ENCODE assay signal across 29 cellular contexts in the genomic region with DNA sequence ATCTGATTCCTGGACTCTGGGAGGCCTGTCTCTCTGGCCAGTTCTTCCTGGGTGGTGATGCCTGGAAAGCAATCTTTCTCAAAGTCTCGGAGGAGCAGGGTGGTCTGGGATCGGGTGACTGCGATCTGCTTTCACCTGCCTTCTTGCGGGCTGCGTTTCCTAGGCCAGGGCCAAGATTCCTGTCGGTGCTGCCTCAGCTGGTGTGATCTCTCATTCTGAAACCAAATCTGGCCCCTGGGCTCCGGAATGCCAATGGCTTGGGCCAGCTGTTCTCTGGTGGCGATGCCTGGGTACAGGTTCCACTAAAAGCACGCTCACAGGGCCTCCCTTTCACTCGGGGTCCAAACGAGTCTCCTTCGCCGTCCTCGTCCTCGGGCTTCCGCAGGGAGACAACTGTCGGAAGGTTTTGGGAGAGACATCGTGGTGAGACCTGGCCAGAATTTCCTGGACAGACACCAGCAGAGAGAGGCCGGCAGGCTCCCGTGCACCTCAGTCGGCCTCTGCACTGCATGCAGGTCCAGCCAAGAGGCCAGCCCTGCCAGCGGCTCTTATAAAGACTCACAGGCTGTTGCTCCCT.
"Had no signal": no experiment of that assay in that cellular context is flagged by ENCODE, and none has a peak within 500 bp of the region (broad histone marks: within the 10 kb centered on the region; RNA-seq: fewer than 3 reads in every experiment).

No MANE protein-coding gene starts in this region.

- FAIRE-seq: pancreas had no signal

- H3K4me3 Mint-ChIP-seq: mesothelial cell of epicardium; naive B cell; natural killer cell; nephron progenitor cell; neural progenitor cell; stimulated activated memory B cell treated with anti-CD40 and anti-IgM and Interleukin-4, amounts not matched to agents 10 μg/mL and 1 μg/mL and 100 μg/mL, for 72 hours; stimulated activated naive CD8-positive, alpha-beta T cell treated with anti-CD3 and anti-CD28 coated beads, Interleukin-15, amount 100 ng/mL, for 72 hours had no signal

- H3K9me3 ChIP-seq: left ventricle myocardium inferior, neutrophil, pancreas, prostate gland, upper lobe of left lung, uterus had no signal

- H3K4me1 Mint-ChIP-seq: mesothelial cell of epicardium; natural killer cell; nephron progenitor cell; neural progenitor cell; stimulated activated naive CD8-positive, alpha-beta T cell treated with anti-CD3 and anti-CD28 coated beads, Interleukin-15, amount 100 ng/mL, for 72 hours had no signal

- H3K27me3 Mint-ChIP-seq: naive B cell; stimulated activated memory B cell treated with anti-CD40 and anti-IgM and Interleukin-4, amounts not matched to agents 10 μg/mL and 1 μg/mL and 100 μg/mL, for 72 hours; stimulated activated naive CD8-positive, alpha-beta T cell treated with anti-CD3 and anti-CD28 coated beads, Interleukin-15, amount 100 ng/mL, for 72 hours had no signal

- DNase-seq: islet precursor cell; left ventricle myocardium inferior; mesendoderm; naive B cell; natural killer cell; nephron progenitor cell; occipital lobe; pancreas; retina; right cardiac atrium; sigmoid colon; stimulated activated CD4-positive, alpha-beta T cell treated with anti-CD3 and anti-CD28 coated beads, Interleukin-1b, Interleukin-23, amount 100 ng/mL, for 48 hours; stimulated activated CD4-positive, alpha-beta T cell treated with anti-CD3 and anti-CD28 coated beads, Interleukin-2, amount 100 ng/mL, for 48 hours; stimulated activated CD4-positive, alpha-beta T cell treated with anti-CD3 and anti-CD28 coated beads, Interleukin-4, amount 100 ng/mL, for 4 hours; stimulated activated CD8-positive, alpha-beta memory T cell treated with anti-CD3 and anti-CD28 coated beads, Interleukin-4, amount 100 ng/mL, for 48 hours; stimulated activated naive CD4-positive, alpha-beta T cell treated with Interleukin-2 at 50 U/mL for 16 hours; stimulated activated naive CD8-positive, alpha-beta T cell treated with anti-CD3 and anti-CD28 coated beads, Interleukin-15, amount 100 ng/mL, for 72 hours; substantia nigra; uterus had no signal

- H3K27ac Mint-ChIP-seq: mesothelial cell of epicardium; natural killer cell; nephron progenitor cell; neural progenitor cell; stimulated activated memory B cell treated with anti-CD40 and anti-IgM and Interleukin-4, amounts not matched to agents 10 μg/mL and 1 μg/mL and 100 μg/mL, for 72 hours; stimulated activated naive CD8-positive, alpha-beta T cell treated with anti-CD3 and anti-CD28 coated beads, Interleukin-15, amount 100 ng/mL, for 72 hours had no signal

- H3K27me3 ChIP-seq: hepatocyte, neural progenitor cell, neutrophil, pancreas, sigmoid colon, tibial nerve, upper lobe of left lung, uterus had no signal

- H3K36me3 ChIP-seq: left ventricle myocardium inferior, neural progenitor cell, neutrophil, pancreas, prostate gland, sigmoid colon, tibial nerve, upper lobe of left lung, uterus had no signal

- H3K4me3 ChIP-seq: hepatocyte, left ventricle myocardium inferior, lung, neural progenitor cell, pancreas, prostate gland, sigmoid colon, smooth muscle cell, tibial nerve, upper lobe of left lung, uterus had no signal

- H3K4me1 ChIP-seq: left ventricle myocardium inferior, neural progenitor cell, pancreas, prostate gland, sigmoid colon, tibial nerve, upper lobe of left lung, uterus had no signal

- H3K27ac ChIP-seq: hepatocyte, left ventricle myocardium inferior, neural progenitor cell, neutrophil, pancreas, prostate gland, sigmoid colon, tibial nerve, upper lobe of left lung, uterus had no signal

- H3K36me3 Mint-ChIP-seq: natural killer cell had no signal

- ATAC-seq: natural killer cell; pancreas; right cardiac atrium; stimulated activated memory B cell treated with anti-CD40 and anti-IgM and Interleukin-4, amounts not matched to agents 10 μg/mL and 1 μg/mL and 100 μg/mL, for 72 hours; stimulated activated naive CD8-positive, alpha-beta T cell treated with anti-CD3 and anti-CD28 coated beads, Interleukin-15, amount 100 ng/mL, for 72 hours had no signal

- H3K9me3 Mint-ChIP-seq: stimulated activated naive CD8-positive, alpha-beta T cell treated with anti-CD3 and anti-CD28 coated beads, Interleukin-15, amount 100 ng/mL, for 72 hours had no signal
